In the genomic region with DNA sequence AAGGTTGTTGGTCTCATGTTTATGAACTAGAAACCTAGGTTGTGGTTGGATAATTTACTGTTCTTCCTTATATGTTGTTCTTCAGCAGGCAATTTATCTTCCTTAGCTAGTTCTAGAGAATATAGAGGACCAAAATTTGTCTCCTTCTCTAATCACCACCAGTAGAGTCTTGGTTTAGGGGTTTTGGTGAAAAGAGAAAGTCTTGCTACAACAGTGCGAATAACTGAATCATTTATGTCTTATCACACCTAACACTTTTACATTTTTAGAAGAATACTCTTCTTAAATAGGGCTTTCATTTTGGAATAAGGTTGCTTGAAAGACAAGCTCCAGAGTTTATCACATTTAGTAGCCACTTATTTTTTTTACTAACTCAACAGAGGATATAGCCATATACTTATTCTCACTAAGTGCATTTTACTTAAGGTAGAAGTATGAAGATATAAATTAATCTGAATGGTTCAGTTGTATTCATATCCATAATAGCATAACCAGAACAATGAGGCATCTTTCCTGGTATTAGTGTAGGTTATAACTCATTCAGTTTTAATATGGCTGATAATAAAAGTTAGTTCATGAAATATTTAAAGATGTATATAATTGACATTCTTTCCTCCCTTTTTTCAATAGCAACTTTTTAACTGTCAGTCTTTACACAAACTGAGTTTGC, we compare ENCODE assay signal across 16 cellular contexts.
DNase-seq lines count a peak whose midpoint lies in the region; ATAC-seq and TF ChIP-seq lines count a peak whose summit lies in the region.
"Had no signal": no experiment of that assay in that cellular context is flagged by ENCODE, and none has a peak within 500 bp of the region (broad histone marks: within the 10 kb centered on the region; RNA-seq: fewer than 3 reads in every experiment).

No MANE protein-coding gene starts in this region.

- no peaks in the 10 kb centered on the region for H3K36me3 ChIP-seq in CD8-positive, alpha-beta T cell (ENCODE audit: insufficient read depth, low read length)

- CTCF ChIA-PET in CD8-positive, alpha-beta T cell (lab: Charles Lee) = no interaction called here
- CTCF ChIA-PET in T-cell (lab: Charles Lee) = no interaction called here

- H3K27me3 ChIP-seq in CD8-positive, alpha-beta T cell (ENCODE audit: insufficient read depth, low read length) = no peaks in the 10 kb centered on the region
- H3K27me3 ChIP-seq: BLaER1, SJCRH30 had no signal

- H3K9me3 Mint-ChIP-seq in activated T-cell treated with anti-CD3 and anti-CD28 coated beads, Interleukin-2, amount 50 U/mL, for 72 hours = no peaks in the 10 kb centered on the region
- H3K9me3 Mint-ChIP-seq in CD8-positive, alpha-beta T cell = no peaks in the 10 kb centered on the region
- H3K9me3 Mint-ChIP-seq in T-cell = no peaks in the 10 kb centered on the region
- H3K9me3 Mint-ChIP-seq in osteocyte (ENCODE audit: unreplicated experiment) = no peaks in the 10 kb centered on the region

- H3K4me3 ChIP-seq in CD8-positive, alpha-beta T cell (ENCODE audit: low read depth, low read length) = no peak overlapping the region
- H3K4me3 ChIP-seq: BLaER1, SJCRH30 had no signal

- no peak for DNase-seq in activated T-cell treated with anti-CD3 and anti-CD28 coated beads, Interleukin-2, amount 50 U/mL, for 72 hours
- no peak for DNase-seq in activated T-cell treated with anti-CD3 and anti-CD28 coated beads, Interleukin-2, amount 50 U/mL, for 48 hours
- no peak for DNase-seq in CD8-positive, alpha-beta T cell
- DNase-seq in T-cell (no peak), osteocyte (ENCODE audit: extremely low spot score, unreplicated experiment) (no peak), hippocampal formation (lab: John Stamatoyannopoulos, UW) (no peak), GF-D8 (lab: John Stamatoyannopoulos, UW) (no peak)
- DNase-seq: DMS79, IMR-90, NCI-H1417 treated with DMSO at 0.1 percent for 48 hours, NCI-H1930, NCI-H345, NCI-H526, PC-3, SJCRH30 had no signal

- POLR2A ChIA-PET in CD8-positive, alpha-beta T cell (lab: Charles Lee) = no interaction called here
- POLR2A ChIA-PET in T-cell (lab: Charles Lee) = interaction anchor here in 1 of 2 donors (0.5 kb wide), 1 partner anchor 349 kb away, joined by 4 read pairs; no protein-coding TSS in a partner anchor

- peaks cover 10% of the 10 kb centered on the region for H3K4me1 Mint-ChIP-seq in activated T-cell treated with anti-CD3 and anti-CD28 coated beads, Interleukin-2, amount 50 U/mL, for 72 hours (ENCODE audit: low read depth)
- peaks cover 40% of the 10 kb centered on the region for H3K4me1 Mint-ChIP-seq in CD8-positive, alpha-beta T cell (ENCODE audit: low read depth)
- H3K4me1 Mint-ChIP-seq in T-cell (peaks cover 33 to 39% (median 37%) of the 10 kb centered on the region in 3 donors), osteocyte (ENCODE audit: unreplicated experiment) (peaks cover 4% of the 10 kb centered on the region)

- peak overlapping the region in 1 of 2 donors; percentile 14 for H3K4me3 Mint-ChIP-seq in activated T-cell treated with anti-CD3 and anti-CD28 coated beads, Interleukin-2, amount 50 U/mL, for 72 hours
- H3K4me3 Mint-ChIP-seq in CD8-positive, alpha-beta T cell = no peak overlapping the region
- H3K4me3 Mint-ChIP-seq in T-cell (no peak overlapping the region), osteocyte (ENCODE audit: unreplicated experiment) (no peak overlapping the region)

- no peak overlapping the region for H3K27ac ChIP-seq in CD8-positive, alpha-beta T cell (ENCODE audit: low read depth, low read length)
- H3K27ac ChIP-seq: BLaER1, SJCRH30 had no signal

- H3K27me3 Mint-ChIP-seq in activated T-cell treated with anti-CD3 and anti-CD28 coated beads, Interleukin-2, amount 50 U/mL, for 72 hours (ENCODE audit: low read depth) = no peaks in the 10 kb centered on the region
- H3K27me3 Mint-ChIP-seq in CD8-positive, alpha-beta T cell (ENCODE audit: low read depth) = no peaks in the 10 kb centered on the region
- H3K27me3 Mint-ChIP-seq in T-cell = no peaks in the 10 kb centered on the region
- H3K27me3 Mint-ChIP-seq in osteocyte (ENCODE audit: unreplicated experiment) = no peaks in the 10 kb centered on the region

- H3K4me1 ChIP-seq in CD8-positive, alpha-beta T cell (ENCODE audit: insufficient read depth, low read length) = no peaks in the 10 kb centered on the region
- H3K4me1 ChIP-seq: SJCRH30 had no signal

- H3K9me3 ChIP-seq in CD8-positive, alpha-beta T cell (ENCODE audit: low read length) = no peaks in the 10 kb centered on the region
- H3K9me3 ChIP-seq: BLaER1, SJCRH30 had no signal

- peaks cover 4 to 15% of the 10 kb centered on the region in 2 donors for H3K36me3 Mint-ChIP-seq in activated T-cell treated with anti-CD3 and anti-CD28 coated beads, Interleukin-2, amount 50 U/mL, for 72 hours (ENCODE audit: insufficient read depth in 2 of 2)
- peaks cover 54% of the 10 kb centered on the region for H3K36me3 Mint-ChIP-seq in CD8-positive, alpha-beta T cell
- H3K36me3 Mint-ChIP-seq in T-cell = peaks cover 36% of the 10 kb centered on the region
- peaks cover 26% of the 10 kb centered on the region for H3K36me3 Mint-ChIP-seq in osteocyte (ENCODE audit: unreplicated experiment)

- TF ChIP-seq CTCF in CD8-positive, alpha-beta T cell (IDR thresholded peaks at IDR 0.05) = no peak
- no peak for TF ChIP-seq CTCF in osteocyte (IDR thresholded peaks at IDR 0.05)

- intact Hi-C loops in CD8-positive, alpha-beta T cell (cut with DNase I, micrococcal nuclease) = no loop called here

- peak in 1 of 2 donors; percentile 39 for ATAC-seq in activated T-cell treated with anti-CD3 and anti-CD28 coated beads, Interleukin-2, amount 50 U/mL, for 72 hours (replicated peaks in 1 of 2)
- ATAC-seq in CD8-positive, alpha-beta T cell = no peak
- no peak for ATAC-seq in T-cell (replicated peaks in 1 of 4)
- ATAC-seq: PC-3 had no signal

- H3K27ac Mint-ChIP-seq in activated T-cell treated with anti-CD3 and anti-CD28 coated beads, Interleukin-2, amount 50 U/mL, for 72 hours = peak overlapping the region; percentile 7
- H3K27ac Mint-ChIP-seq in CD8-positive, alpha-beta T cell = peak overlapping the region; percentile 46
- H3K27ac Mint-ChIP-seq in T-cell (peak overlapping the region; percentile 24 to 48), osteocyte (ENCODE audit: unreplicated experiment) (peak overlapping the region; percentile 42)
